ENCODE assay signal across 27 cellular contexts in the genomic region with DNA sequence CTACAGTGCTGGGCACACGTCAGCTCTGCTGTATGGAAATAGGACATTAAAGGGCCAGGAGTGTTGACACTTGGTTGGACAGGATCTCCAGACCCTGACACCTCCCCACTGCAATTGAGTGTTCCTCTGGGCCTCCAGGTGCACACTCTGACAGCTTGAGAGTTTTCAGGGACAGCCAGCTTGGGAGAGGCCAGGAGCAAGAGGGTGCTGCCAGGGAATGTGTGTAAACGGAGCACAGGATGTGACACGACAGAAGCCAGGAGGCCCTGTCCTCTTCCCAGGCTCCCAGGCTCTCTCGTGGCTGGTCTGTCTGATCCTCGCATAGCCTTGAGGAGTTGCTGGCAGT.
DNase-seq lines count a peak whose midpoint lies in the region; ATAC-seq and TF ChIP-seq lines count a peak whose summit lies in the region.
"Had no signal": no experiment of that assay in that cellular context is flagged by ENCODE, and none has a peak within 500 bp of the region (broad histone marks: within the 10 kb centered on the region; RNA-seq: fewer than 3 reads in every experiment).

No MANE protein-coding gene starts in this region.

- no peak overlapping the region for H3K4me2 ChIP-seq in H9 (ENCODE audit: insufficient read depth, insufficient read length, low read length)

- H3K4me1 Mint-ChIP-seq in H9 (peaks cover 61 to 68% of the 10 kb centered on the region in 2 experiments), endothelial cell (ENCODE audit: unreplicated experiment) (peaks cover 23% of the 10 kb centered on the region)
- H3K4me1 Mint-ChIP-seq: activated CD4-positive, alpha-beta T cell treated with anti-CD3 and anti-CD28 coated beads, Interleukin-2, amount 10 ng/mL, durations not matched to agents 7 days and 5 days; immature natural killer cell had no signal

- H3K36me3 ChIP-seq in SJSA1 (no peaks in the 10 kb centered on the region), right atrium auricular region (no peaks in the 10 kb centered on the region)
- H3K36me3 ChIP-seq: gastrocnemius medialis, pancreas, WERI-Rb-1 had no signal

- no peak overlapping the region for H2BK20ac ChIP-seq in H9 (ENCODE audit: low read depth, low read length, poor library complexity, severe bottlenecking)

- H4K20me1 ChIP-seq in H9 (ENCODE audit: control insufficient read depth, insufficient read depth, insufficient read length): no peaks in the 10 kb centered on the region

- no peak overlapping the region for H3K56ac ChIP-seq in H9 (ENCODE audit: insufficient read length, low read depth, low read length)

- no peak overlapping the region for H2AFZ ChIP-seq in H9 (ENCODE audit: low read length)

- H2BK12ac ChIP-seq in H9 (ENCODE audit: insufficient read length, low read depth, low read length): peak overlapping the region; percentile 55

- H3K27ac ChIP-seq in H9 (ENCODE audit: insufficient read length, low read depth, low read length) (no peak overlapping the region), SJSA1 (peak overlapping the region; percentile 63), right atrium auricular region (no peak overlapping the region)
- H3K27ac ChIP-seq: C4-2B, gastrocnemius medialis, HL-60, pancreas, WERI-Rb-1 had no signal

- H3K79me1 ChIP-seq in H9 (ENCODE audit: insufficient read depth, low read depth, low read length, poor library complexity, severe bottlenecking): no peaks in the 10 kb centered on the region

- no peaks in the 10 kb centered on the region; a peak in 1 of 7 replicates for H3K36me3 Mint-ChIP-seq in H9 (ENCODE audit: insufficient read depth in 1 of 3, low read depth in 3 of 3)
- no peaks in the 10 kb centered on the region for H3K36me3 Mint-ChIP-seq in endothelial cell (ENCODE audit: low read depth, unreplicated experiment)
- H3K36me3 Mint-ChIP-seq: activated naive CD8-positive, alpha-beta T cell; immature natural killer cell had no signal

- peak overlapping the region; percentile 72 for H4K91ac ChIP-seq in H9 (ENCODE audit: insufficient read length, low read depth, low read length)

- H4K5ac ChIP-seq in H9 (ENCODE audit: insufficient read length, low read depth, low read length): no peak overlapping the region

- no peaks in the 10 kb centered on the region for H3K23me2 ChIP-seq in H9 (ENCODE audit: insufficient read length, low read depth, low read length, poor library complexity, severe bottlenecking)

- no peak overlapping the region for H2BK5ac ChIP-seq in H9 (ENCODE audit: insufficient read length, low read length)

- no peak for TF ChIP-seq CTCF in H9 (conservative IDR thresholded peaks at IDR 0.05)
- TF ChIP-seq CTCF in right atrium auricular region (IDR thresholded peaks at IDR 0.05): no peak
- no peak for TF ChIP-seq CTCF in endothelial cell (IDR thresholded peaks at IDR 0.05; ENCODE audit: unreplicated experiment)

- H3K4me3 ChIP-seq in SJSA1 (no peak overlapping the region), right atrium auricular region (no peak overlapping the region)
- H3K4me3 ChIP-seq: gastrocnemius medialis, pancreas had no signal

- no peak overlapping the region for H3K4me3 Mint-ChIP-seq in H9
- H3K4me3 Mint-ChIP-seq in endothelial cell (ENCODE audit: unreplicated experiment): no peak overlapping the region
- H3K4me3 Mint-ChIP-seq: activated CD4-positive, alpha-beta T cell treated with anti-CD3 and anti-CD28 coated beads, Interleukin-2, amount 10 ng/mL, durations not matched to agents 7 days and 5 days; activated naive CD8-positive, alpha-beta T cell; immature natural killer cell; nephron had no signal

- intact Hi-C loops in sciatic nerve (cut with DNase I): no loop called here

- H3K9ac ChIP-seq in H9 (ENCODE audit: extremely low read depth, insufficient read length, low read length): no peak overlapping the region

- H3K9me3 ChIP-seq in H9 (ENCODE audit: control insufficient read depth, low read depth, low read length): no peaks in the 10 kb centered on the region
- H3K9me3 ChIP-seq in SJSA1 (replicated peaks): no peaks in the 10 kb centered on the region
- H3K9me3 ChIP-seq in right atrium auricular region: no peaks in the 10 kb centered on the region
- H3K9me3 ChIP-seq: gastrocnemius medialis, pancreas had no signal

- H3K4me1 ChIP-seq in H9 (ENCODE audit: insufficient read depth, low read length) (peaks cover 11% of the 10 kb centered on the region), SJSA1 (replicated peaks) (peaks cover 70% of the 10 kb centered on the region), right atrium auricular region (no peaks in the 10 kb centered on the region)
- H3K4me1 ChIP-seq: gastrocnemius medialis, pancreas had no signal

- peak; percentile 28 for DNase-seq in H9
- DNase-seq in SJSA1 (ENCODE audit: low read depth in 1 of 2, low spot score in 2 of 2): peak in 1 of 2 experiments; percentile 35
- peak; percentile 49 for DNase-seq in right atrium auricular region (ENCODE audit: low spot score)
- DNase-seq in sciatic nerve (ENCODE audit: low spot score): peak; percentile 36
- DNase-seq in endothelial cell (ENCODE audit: low spot score): no peak
- DNase-seq in NCI-H69 (lab: John Stamatoyannopoulos, UW): no peak
- DNase-seq: activated CD4-positive, alpha-beta T cell treated with anti-CD3 and anti-CD28 coated beads, Interleukin-2, amount 10 ng/mL, durations not matched to agents 7 days and 5 days; anterior cingulate cortex; caudate nucleus; DMS79 treated with DMSO at 0.1 percent for 48 hours; gastrocnemius medialis; hippocampal formation; immature natural killer cell; NCI-H1436; NCI-H2107; NCI-H446; retina; stimulated activated CD4-positive, alpha-beta T cell treated with anti-CD3 and anti-CD28 coated beads, Interleukin-2, amount 100 ng/mL, for 48 hours; substantia nigra; T-helper 9 cell; WERI-Rb-1 had no signal

- no peaks in the 10 kb centered on the region for H3K9me3 Mint-ChIP-seq in H9
- H3K9me3 Mint-ChIP-seq in endothelial cell (ENCODE audit: unreplicated experiment): no peaks in the 10 kb centered on the region
- H3K9me3 Mint-ChIP-seq: activated CD4-positive, alpha-beta T cell treated with anti-CD3 and anti-CD28 coated beads, Interleukin-2, amount 10 ng/mL, durations not matched to agents 7 days and 5 days; immature natural killer cell; nephron had no signal

- H3K14ac ChIP-seq in H9 (ENCODE audit: insufficient read depth, low read length): no peak overlapping the region

- WGBS in H9 (ENCODE audit: extremely low coverage, insufficient read length, low lambda C conversion rate): no CpG with 5 or more reads among the region's 5 CpGs

- no peak overlapping the region for H3K18ac ChIP-seq in H9 (ENCODE audit: insufficient read length, low read depth, low read length)

- H3K79me2 ChIP-seq in H9 (ENCODE audit: insufficient read depth, low read length): no peaks in the 10 kb centered on the region

- H3K27me3 Mint-ChIP-seq in H9 (ENCODE audit: low read depth): peaks cover 3% of the 10 kb centered on the region
- H3K27me3 Mint-ChIP-seq in endothelial cell (ENCODE audit: unreplicated experiment): peaks cover 3% of the 10 kb centered on the region
- H3K27me3 Mint-ChIP-seq: activated naive CD8-positive, alpha-beta T cell had no signal

- peak overlapping the region; percentile 91; the same call in 1 of the 2 replicates for H2BK15ac ChIP-seq in H9 (ENCODE audit: low read depth, low read length)

- H3K27ac Mint-ChIP-seq in H9: peak overlapping the region in 1 of 3 experiments; percentile 21; a peak in 2 of 7 replicates
- no peak overlapping the region for H3K27ac Mint-ChIP-seq in endothelial cell (ENCODE audit: unreplicated experiment)
- H3K27ac Mint-ChIP-seq: activated CD4-positive, alpha-beta T cell treated with anti-CD3 and anti-CD28 coated beads, Interleukin-2, amount 10 ng/mL, durations not matched to agents 7 days and 5 days; activated naive CD8-positive, alpha-beta T cell; immature natural killer cell had no signal

- H3K27me3 ChIP-seq in H9 (ENCODE audit: insufficient read depth, low read length) (no peaks in the 10 kb centered on the region), SJSA1 (replicated peaks) (no peaks in the 10 kb centered on the region), right atrium auricular region (no peaks in the 10 kb centered on the region)
- H3K27me3 ChIP-seq: gastrocnemius medialis, pancreas had no signal

- ATAC-seq in sciatic nerve (no peak), GM21423 (IDR thresholded peaks at IDR 0.05; ENCODE audit: unreplicated experiment) (no peak)
- ATAC-seq: gastrocnemius medialis, pancreas had no signal

- no peak overlapping the region for H3T11ph ChIP-seq in H9 (ENCODE audit: low read length)

- no peak overlapping the region for H2BK120ac ChIP-seq in H9 (ENCODE audit: low read depth, low read length, poor library complexity, severe bottlenecking)

- no peak overlapping the region for H2AK5ac ChIP-seq in H9 (ENCODE audit: insufficient read length, low read length)

- H3K4ac ChIP-seq in H9 (ENCODE audit: low read depth, low read length): peak overlapping the region; percentile 65; the same call in 1 of the 2 replicates

- H3K23ac ChIP-seq in H9 (ENCODE audit: insufficient read length, low read depth, low read length): no peak overlapping the region

- no peak overlapping the region for H4K8ac ChIP-seq in H9 (replicated peaks; ENCODE audit: insufficient read length, low read depth, low read length)

Comparison
In these comparisons a context has a peak if more than half of its experiments do, and no peak if none do; other contexts are left out.
1. DNase-seq: peak in H9 (single experiment), right atrium auricular region (single experiment) and sciatic nerve (single experiment); none in endothelial cell (single experiment) and NCI-H69 (single experiment).